Comparison of ENCODE assay signal across 1 cellular context in genomic region chr6:132484680-132485018, GRCh38.
TF ChIP-seq lines count a peak whose summit lies in the region.

No MANE protein-coding gene starts in this region.

TF ChIP-seq in K562, 482 proteins besides CTCF, POLR2A, EP300 and RAD21 (continued from another document):
- no peak for TF ChIP-seq GATAD2B (IDR thresholded peaks at IDR 0.05; ENCODE audit: borderline replicate concordance)
- TF ChIP-seq HOMEZ (CRISPR knock-in tag; IDR thresholded peaks at IDR 0.05) = no peak
- TF ChIP-seq GABPA (tag; conservative IDR thresholded peaks at IDR 0.05; ENCODE audit: low read depth) = no peak
- TF ChIP-seq ESRRB (CRISPR knock-in tag; IDR thresholded peaks at IDR 0.05; ENCODE audit: borderline replicate concordance) = no peak
- TF ChIP-seq SLC30A9 (CRISPR knock-in tag; IDR thresholded peaks at IDR 0.05) = no peak
TF ChIP-seq in K562: peak in this region for 0.
